22 cellular contexts compared by ENCODE assay signal in genomic region chr12:6049992-6050391, GRCh38.
DNase-seq lines count a peak whose midpoint lies in the region; ATAC-seq, FAIRE-seq and TF ChIP-seq lines count a peak whose summit lies in the region.
"Had no signal": no experiment of that assay in that cellular context is flagged by ENCODE, and none has a peak within 500 bp of the region (broad histone marks: within the 10 kb centered on the region; RNA-seq: fewer than 3 reads in every experiment).

No MANE protein-coding gene starts in this region.

- H3K79me2 ChIP-seq in GM23338 (replicated peaks; ENCODE audit: insufficient read depth) (no peaks in the 10 kb centered on the region), HepG2 (ENCODE audit: insufficient read depth, low read length) (no peaks in the 10 kb centered on the region)

- FAIRE-seq in HepG2 (lab: Jason Lieb, UNC), result no peak
- FAIRE-seq: A549 had no signal

- in situ Hi-C loops in IMR-90 (cut with MboI; ENCODE audit: low sequenced_read_pairs) (loop anchor here (10.0 kb wide), 1 partner anchor 615 kb away; the partner anchor contains the start of gene NTF3), HepG2 (cut with HindIII; ENCODE audit: extremely low pct_ligation_motif_present, low pct_unique_long_range_greater_than_20kb) (loop anchor here (25.0 kb wide), 1 partner anchor 412 kb away; the partner anchor contains the start of genes TAPBPL and VAMP1)

- CTCF ChIA-PET in IMR-90 (lab: Yijun Ruan, JAX), result interaction anchor here (0.6 kb wide), 1 partner anchor 11 kb away, joined by 3 read pairs; no protein-coding TSS in a partner anchor
- CTCF ChIA-PET in WTC11 (lab: Charles Lee), result interaction anchor here (0.6 to 1.0 kb wide), 2 partner anchors 15 to 234 kb away, joined by 3 read pairs; no protein-coding TSS in a partner anchor
- CTCF ChIA-PET in HepG2 (lab: Yijun Ruan, JAX; ENCODE audit: low intra/inter-chr PET ratio, low total read pairs), result no interaction called here
- CTCF ChIA-PET in Caco-2 (lab: Charles Lee), result no interaction called here

- 94% methylated on average over 7 of the region's 8 CpGs; no CpG with 5 or more reads in 1 of the 2 experiments for WGBS in IMR-90 (ENCODE audit: extremely low coverage in 2 of 2, insufficient read length in 1 of 2), 2 experiments
- WGBS in HepG2 (ENCODE audit: low lambda C conversion rate), result 70% methylated on average over 8 of the region's 8 CpGs

- peaks cover 25% of the 10 kb centered on the region for H3K9me1 ChIP-seq in IMR-90 (ENCODE audit: insufficient read depth, low read length)

- H3K9me3 ChIP-seq in IMR-90 (ENCODE audit: control insufficient read depth, insufficient read depth, low read length) (no peaks in the 10 kb centered on the region), HepG2 (ENCODE audit: low read length) (no peaks in the 10 kb centered on the region), Caco-2 (no peaks in the 10 kb centered on the region)
- H3K9me3 ChIP-seq: A549, BLaER1, SK-N-SH had no signal

- H2BK15ac ChIP-seq in IMR-90 (ENCODE audit: low read depth, low read length), result peak overlapping the region; percentile 56; the same call in 2 of the 3 replicates

- peak in 1 of 2 experiments; percentile 61; a peak in 3 of 4 replicates for TF ChIP-seq CTCF in GM23338 (conservative IDR thresholded peaks at IDR 0.05; ENCODE audit: low read depth in 2 of 2)
- TF ChIP-seq CTCF in IMR-90 (conservative IDR thresholded peaks at IDR 0.05; ENCODE audit: low read depth, low read length), result no peak
- TF ChIP-seq CTCF in WTC11 (IDR thresholded peaks at IDR 0.05), result no peak
- TF ChIP-seq CTCF in HepG2 (CRISPR knock-in tag; IDR thresholded peaks at IDR 0.05), result peak; percentile 66
- no peak for TF ChIP-seq CTCF in Caco-2 (IDR thresholded peaks at IDR 0.05; ENCODE audit: insufficient read depth in 1 of 2, low read depth in 1 of 2, low read length in 1 of 2, severe bottlenecking in 1 of 2, unreplicated experiment in 1 of 2)

- BruUV-seq in IMR-90 (replicated peaks; lab: Mats Ljungman, UMichigan), result no TSS peak
- BruUV-seq in HepG2 (replicated peaks; lab: Mats Ljungman, UMichigan), result no TSS peak
- no TSS peak for BruUV-seq in Caco-2 (replicated peaks; lab: Mats Ljungman, UMichigan)

- intact Hi-C loops in IMR-90 (cut with micrococcal nuclease), result loop anchor here (10.0 kb wide), 1 partner anchor 965 kb away; no protein-coding TSS in a partner anchor
- intact Hi-C loops in HepG2 (cut with micrococcal nuclease; ENCODE audit: unreplicated experiment), result no loop called here
- intact Hi-C loops in Caco-2 (cut with micrococcal nuclease; ENCODE audit: unreplicated experiment), result no loop called here

- H3K36me3 ChIP-seq in GM23338 (ENCODE audit: insufficient read depth), result no peaks in the 10 kb centered on the region
- no peaks in the 10 kb centered on the region for H3K36me3 ChIP-seq in IMR-90 (ENCODE audit: control insufficient read depth, insufficient read depth, low read length)
- H3K36me3 ChIP-seq in HepG2 (replicated peaks in 1 of 2; ENCODE audit: control insufficient read depth in 1 of 2, insufficient read depth in 2 of 2, low read length in 2 of 2), result no peaks in the 10 kb centered on the region
- H3K36me3 ChIP-seq in Caco-2 (ENCODE audit: control insufficient read depth, insufficient read depth, low read length), result no peaks in the 10 kb centered on the region
- H3K36me3 ChIP-seq: BLaER1 had no signal

- H2AK9ac ChIP-seq in IMR-90 (replicated peaks; ENCODE audit: low read depth, low read length, poor library complexity), result peak overlapping the region; percentile 77

- peak overlapping the region; percentile 50 for H2AK5ac ChIP-seq in IMR-90 (ENCODE audit: low read depth, low read length)

- TF ChIP-seq RAD21 in IMR-90 (IDR thresholded peaks at IDR 0.05; ENCODE audit: low read length) (no peak), HepG2 (CRISPR knock-in tag; IDR thresholded peaks at IDR 0.05) (0 out of 2 replicates have a peak, but pooled peaks have one; percentile 23)

- H3K4me2 ChIP-seq in GM23338, result no peak overlapping the region
- no peak overlapping the region for H3K4me2 ChIP-seq in IMR-90 (ENCODE audit: low read depth, low read length)
- 0 out of 2 replicates have a peak overlapping the region, but pooled peaks have one; percentile 9 for H3K4me2 ChIP-seq in HepG2 (ENCODE audit: low read depth, low read length)
- H3K4me2 ChIP-seq: A549, BLaER1, SK-N-SH had no signal

- H3K18ac ChIP-seq in IMR-90 (ENCODE audit: low read depth, low read length), result peak overlapping the region; percentile 70; the same call in 1 of the 2 replicates

- H3K27me3 ChIP-seq in GM23338 (ENCODE audit: insufficient read depth), result no peaks in the 10 kb centered on the region
- no peaks in the 10 kb centered on the region for H3K27me3 ChIP-seq in IMR-90 (ENCODE audit: control insufficient read depth, insufficient read depth, low read length)
- no peaks in the 10 kb centered on the region; a peak in 1 of 5 replicates for H3K27me3 ChIP-seq in HepG2 (ENCODE audit: control insufficient read depth in 1 of 2, insufficient read depth in 2 of 2, low read length in 2 of 2)
- no peaks in the 10 kb centered on the region for H3K27me3 ChIP-seq in Caco-2 (replicated peaks; ENCODE audit: control insufficient read depth, insufficient read depth, low read length)
- H3K27me3 ChIP-seq: BLaER1 had no signal

- peak overlapping the region; percentile 37 for H3K4ac ChIP-seq in IMR-90 (ENCODE audit: low read depth, low read length)

- H3K36me3 Mint-ChIP-seq in GM23338 (ENCODE audit: low read depth) (no peaks in the 10 kb centered on the region), WTC11 (no peaks in the 10 kb centered on the region), Caco-2 (ENCODE audit: insufficient read depth, unreplicated experiment) (no peaks in the 10 kb centered on the region)
- H3K36me3 Mint-ChIP-seq in activated T-helper 17 cell treated with anti-CD3 and anti-CD28 coated beads, Interleukin-2, amount 50 U/mL, for 72 hours (ENCODE audit: low read depth), result no peaks in the 10 kb centered on the region
- H3K36me3 Mint-ChIP-seq: CD4-positive, alpha-beta memory T cell; T-cell had no signal

- H3K14ac ChIP-seq in IMR-90 (replicated peaks; ENCODE audit: low read depth, low read length), result 0 out of 2 replicates have a peak overlapping the region, but pooled peaks have one; percentile 76

- POLR2A ChIA-PET in IMR-90 (lab: Charles Lee; ENCODE audit: unreplicated experiment) (no interaction called here), WTC11 (lab: Charles Lee) (no interaction called here), HepG2 (lab: Yijun Ruan, JAX) (no interaction called here), Caco-2 (lab: Charles Lee) (no interaction called here)

- 0 out of 2 replicates have a peak overlapping the region, but pooled peaks have one; percentile 34 for H2AFZ ChIP-seq in GM23338
- no peak overlapping the region for H2AFZ ChIP-seq in IMR-90 (replicated peaks; ENCODE audit: low read length, poor library complexity)
- no peak overlapping the region for H2AFZ ChIP-seq in HepG2 (ENCODE audit: low read length)

- no peak overlapping the region; a peak in 1 of 4 replicates for H4K8ac ChIP-seq in IMR-90 (ENCODE audit: low read depth in 2 of 2, low read length in 2 of 2)

- H3K27me3 Mint-ChIP-seq in GM23338 (ENCODE audit: insufficient read depth, low read depth, poor library complexity) (no peaks in the 10 kb centered on the region), WTC11 (ENCODE audit: low read depth) (no peaks in the 10 kb centered on the region; the same call in 1 of the 2 replicates), Caco-2 (ENCODE audit: insufficient read depth, unreplicated experiment) (peaks cover 5% of the 10 kb centered on the region)
- H3K27me3 Mint-ChIP-seq in activated T-helper 17 cell treated with anti-CD3 and anti-CD28 coated beads, Interleukin-2, amount 50 U/mL, for 72 hours, result peaks cover 22% of the 10 kb centered on the region

- 0 out of 2 replicates have a peak, but pooled peaks cover 3% of the 10 kb centered on the region for H3K9me2 ChIP-seq in GM23338 (ENCODE audit: insufficient read depth)
- H3K9me2 ChIP-seq: SK-N-SH had no signal

- TF ChIP-seq EP300 in HepG2 (IDR thresholded peaks at IDR 0.05; ENCODE audit: low read depth in 2 of 2, low read length in 2 of 2) (no peak), HepG2 (CRISPR knock-in tag; IDR thresholded peaks at IDR 0.05; ENCODE audit: borderline replicate concordance) (no peak)

- dilution Hi-C loops in IMR-90 (cut with HindIII; ENCODE audit: low sequenced_read_pairs, unreplicated experiment), result no loop called here

- no peaks in the 10 kb centered on the region for H4K20me1 ChIP-seq in GM23338 (replicated peaks; ENCODE audit: insufficient read depth)
- H4K20me1 ChIP-seq in IMR-90 (ENCODE audit: insufficient read depth, low read length), result no peaks in the 10 kb centered on the region; the same call in 1 of the 2 replicates
- H4K20me1 ChIP-seq in HepG2 (ENCODE audit: insufficient read depth, low read length), result no peaks in the 10 kb centered on the region
- H4K20me1 ChIP-seq: BLaER1 had no signal

- H3K9me3 Mint-ChIP-seq in GM23338 (no peaks in the 10 kb centered on the region), WTC11 (no peaks in the 10 kb centered on the region), Caco-2 (ENCODE audit: unreplicated experiment) (no peaks in the 10 kb centered on the region)
- H3K9me3 Mint-ChIP-seq in activated T-helper 17 cell treated with anti-CD3 and anti-CD28 coated beads, Interleukin-2, amount 50 U/mL, for 72 hours, result no peaks in the 10 kb centered on the region
- H3K9me3 Mint-ChIP-seq: CD4-positive, alpha-beta memory T cell; T-cell had no signal

- H3K9ac ChIP-seq in IMR-90 (ENCODE audit: low read depth, low read length), result no peak overlapping the region
- H3K9ac ChIP-seq in HepG2 (ENCODE audit: insufficient read depth, low read depth, low read length), result no peak overlapping the region
- H3K9ac ChIP-seq: BLaER1, SK-N-SH had no signal

- H2BK120ac ChIP-seq in IMR-90 (ENCODE audit: low read depth, low read length), result peak overlapping the region; percentile 71

- ATAC-seq in GM23338, result no peak; the same call in 2 of the 3 replicates
- no peak for ATAC-seq in IMR-90 (ENCODE audit: low read depth)
- peak; percentile 71; the same call in 1 of the 2 replicates for ATAC-seq in WTC11
- ATAC-seq in HepG2, result peak; percentile 50
- no peak for ATAC-seq in GM21360 (IDR thresholded peaks at IDR 0.05; ENCODE audit: unreplicated experiment)
- no peak for ATAC-seq in activated T-helper 17 cell treated with anti-CD3 and anti-CD28 coated beads, Interleukin-2, amount 50 U/mL, for 72 hours (replicated peaks)
- ATAC-seq: A549, T-cell had no signal

- H3K4me3 ChIP-seq in GM23338, result no peak overlapping the region
- no peak overlapping the region for H3K4me3 ChIP-seq in IMR-90 (ENCODE audit: insufficient read depth, low read depth, low read length)
- no peak overlapping the region for H3K4me3 ChIP-seq in HepG2 (replicated peaks in 1 of 3; ENCODE audit: insufficient read depth in 1 of 3, low read depth in 2 of 3, low read length in 3 of 3)
- no peak overlapping the region for H3K4me3 ChIP-seq in Caco-2 (ENCODE audit: low read depth, low read length)
- H3K4me3 ChIP-seq: A549, BLaER1 had no signal

- H3K4me1 Mint-ChIP-seq in GM23338 (no peaks in the 10 kb centered on the region), WTC11 (no peaks in the 10 kb centered on the region), Caco-2 (ENCODE audit: low read depth, unreplicated experiment) (peaks cover 11% of the 10 kb centered on the region)
- H3K4me1 Mint-ChIP-seq in activated T-helper 17 cell treated with anti-CD3 and anti-CD28 coated beads, Interleukin-2, amount 50 U/mL, for 72 hours, result peaks cover 6% of the 10 kb centered on the region
- H3K4me1 Mint-ChIP-seq: CD4-positive, alpha-beta memory T cell; T-cell had no signal

- DNase-seq in GM23338 (ENCODE audit: low spot score) (peak; percentile 30), IMR-90 (no peak), WTC11 (ENCODE audit: low spot score) (no peak), HepG2 (ENCODE audit: low spot score) (peak; percentile 33), Caco-2 (no peak)
- no peak for DNase-seq in effector CD4-positive, alpha-beta T cell
- DNase-seq: Calu3; CD4-positive, alpha-beta memory T cell; DMS79; HCEC 1CT; KBM-7; MV-4-11; NCI-H187 treated with DMSO at 0.1 percent for 48 hours; NCI-H748 treated with DMSO at 0.1 percent for 48 hours; OCI-M1; Right ventricle myocardium superior; SK-N-SH; T-cell had no signal

- TF ChIP-seq POLR2A in IMR-90 (IDR thresholded peaks at IDR 0.05; ENCODE audit: low read depth, low read length) (no peak), HepG2 (IDR thresholded peaks at IDR 0.05; ENCODE audit: insufficient read depth in 1 of 2, low read depth in 2 of 2, low read length in 2 of 2) (no peak)

- no peak overlapping the region for H3K56ac ChIP-seq in IMR-90 (ENCODE audit: extremely low read depth, insufficient read depth, low read length)

- H4K91ac ChIP-seq in IMR-90 (ENCODE audit: insufficient read depth, low read depth, low read length), result peak overlapping the region; percentile 12; the same call in 1 of the 2 replicates

- no peaks in the 10 kb centered on the region for H3K79me1 ChIP-seq in IMR-90 (ENCODE audit: low read depth in 1 of 2, low read length in 2 of 2)

- no peaks in the 10 kb centered on the region for H3F3A ChIP-seq in GM23338 (replicated peaks; ENCODE audit: low read depth)

- H4K5ac ChIP-seq in IMR-90 (ENCODE audit: low read depth, low read length), result no peak overlapping the region; the same call in 1 of the 2 replicates

- H3K4me1 ChIP-seq in GM23338 (ENCODE audit: insufficient read depth) (no peaks in the 10 kb centered on the region), IMR-90 (ENCODE audit: control insufficient read depth, insufficient read depth, low read length) (peaks cover 24% of the 10 kb centered on the region), HepG2 (ENCODE audit: insufficient read depth, low read length) (peaks cover 22% of the 10 kb centered on the region), Caco-2 (peaks cover 19% of the 10 kb centered on the region)
- H3K4me1 ChIP-seq: A549 had no signal

- H3K23ac ChIP-seq in IMR-90 (ENCODE audit: low read depth, low read length), result no peak overlapping the region

- H3K27ac ChIP-seq in GM23338 (ENCODE audit: low read depth) (no peak overlapping the region), IMR-90 (ENCODE audit: insufficient read depth, low read length) (no peak overlapping the region), HepG2 (ENCODE audit: extremely low read length, insufficient read depth, low read length) (no peak overlapping the region)
- H3K27ac ChIP-seq: A549, BLaER1 had no signal

- peak overlapping the region; percentile 60; the same call in 1 of the 2 replicates for H2BK20ac ChIP-seq in IMR-90 (ENCODE audit: low read depth, low read length)

- H3K4me3 Mint-ChIP-seq in GM23338, result no peak overlapping the region
- no peak overlapping the region for H3K4me3 Mint-ChIP-seq in WTC11
- no peak overlapping the region for H3K4me3 Mint-ChIP-seq in Caco-2 (ENCODE audit: unreplicated experiment)
- H3K4me3 Mint-ChIP-seq in activated T-helper 17 cell treated with anti-CD3 and anti-CD28 coated beads, Interleukin-2, amount 50 U/mL, for 72 hours, result no peak overlapping the region
- H3K4me3 Mint-ChIP-seq: CD4-positive, alpha-beta memory T cell; T-cell had no signal

- H2BK5ac ChIP-seq in IMR-90 (ENCODE audit: low read depth, low read length, poor library complexity, severe bottlenecking), result no peak overlapping the region

- H3K27ac Mint-ChIP-seq in GM23338 (no peak overlapping the region), WTC11 (no peak overlapping the region), Caco-2 (ENCODE audit: unreplicated experiment) (no peak overlapping the region)
- H3K27ac Mint-ChIP-seq in activated T-helper 17 cell treated with anti-CD3 and anti-CD28 coated beads, Interleukin-2, amount 50 U/mL, for 72 hours, result no peak overlapping the region
- H3K27ac Mint-ChIP-seq: CD4-positive, alpha-beta memory T cell; T-cell had no signal

Comparison
In these comparisons a context has a peak if more than half of its experiments do, and no peak if none do; other contexts are left out.
1. ATAC-seq: peak in WTC11 (single experiment) and HepG2 (single experiment); none in GM23338 (single experiment), IMR-90 (single experiment), GM21360 (single experiment) and activated T-helper 17 cell treated with anti-CD3 and anti-CD28 coated beads, Interleukin-2, amount 50 U/mL, for 72 hours (single experiment).
2. DNase-seq: peak in GM23338 (single experiment) and HepG2 (single experiment); none in IMR-90 (single experiment), WTC11 (single experiment), effector CD4-positive, alpha-beta T cell (single experiment) and Caco-2 (0 of 2).
3. CTCF ChIA-PET loops: an anchor here in IMR-90 (0.6 kb wide) and WTC11 (0.6 to 1.0 kb wide); none called in HepG2 and Caco-2.